Comparison of ENCODE assay signal across 8 cellular contexts in genomic region chr20:58481541-58482021, GRCh38.
DNase-seq lines count a peak whose midpoint lies in the region; ATAC-seq and TF ChIP-seq lines count a peak whose summit lies in the region.

No MANE protein-coding gene starts in this region.

- no peak overlapping the region for H3K27ac Mint-ChIP-seq in stimulated activated naive B cell treated with anti-CD40 and anti-IgM and Interleukin-4, amounts not matched to agents 10 μg/mL and 1 μg/mL and 100 μg/mL, for 72 hours

- ATAC-seq in stimulated activated naive B cell treated with anti-CD40 and anti-IgM and Interleukin-4, amounts not matched to agents 10 μg/mL and 1 μg/mL and 100 μg/mL, for 72 hours (replicated peaks) = peak; percentile 46 to 47
- ATAC-seq in GM18505 (IDR thresholded peaks at IDR 0.05; ENCODE audit: unreplicated experiment) = no peak

- H3K36me3 Mint-ChIP-seq in stimulated activated naive B cell treated with anti-CD40 and anti-IgM and Interleukin-4, amounts not matched to agents 10 μg/mL and 1 μg/mL and 100 μg/mL, for 72 hours = peaks cover 6 to 49% of the 10 kb centered on the region in 2 donors

- no peak overlapping the region for H3K4me3 ChIP-seq in cardiac fibroblast (replicated peaks in 1 of 2; ENCODE audit: low read depth in 2 of 2, low read length in 2 of 2)

- peaks cover 16 to 25% of the 10 kb centered on the region in 2 donors for H3K9me3 Mint-ChIP-seq in stimulated activated naive B cell treated with anti-CD40 and anti-IgM and Interleukin-4, amounts not matched to agents 10 μg/mL and 1 μg/mL and 100 μg/mL, for 72 hours

- peak; percentile 71 for TF ChIP-seq CTCF in cardiac fibroblast (IDR thresholded peaks at IDR 0.05; ENCODE audit: low read depth, low read length)

- no peaks in the 10 kb centered on the region for H3K4me1 Mint-ChIP-seq in stimulated activated naive B cell treated with anti-CD40 and anti-IgM and Interleukin-4, amounts not matched to agents 10 μg/mL and 1 μg/mL and 100 μg/mL, for 72 hours

- TF ChIP-seq POLR2A in GM18505 (IDR thresholded peaks at IDR 0.05; ENCODE audit: borderline replicate concordance, extremely low read depth, insufficient read depth, insufficient read length) = no peak

- DNase-seq in SIG-M5 treated with dmso at 0.1 percent for 504 hours (lab: John Stamatoyannopoulos, UW; ENCODE audit: unreplicated experiment) (peak; percentile 32), SIG-M5 (lab: John Stamatoyannopoulos, UW) (no peak), T-helper 9 cell (peak; percentile 48), cardiac fibroblast (ENCODE audit: low read depth in 2 of 2) (peak; percentile 54 to 68), medulla oblongata (ENCODE audit: extremely low spot score) (peak; percentile 37), SKM-1 treated with dmso at 0.1 percent for 144 hours (lab: John Stamatoyannopoulos, UW; ENCODE audit: unreplicated experiment) (no peak)
- DNase-seq in stimulated activated naive B cell treated with anti-CD40 and anti-IgM and Interleukin-4, amounts not matched to agents 10 μg/mL and 1 μg/mL and 100 μg/mL, for 72 hours = no peak

- peaks cover 15 to 29% of the 10 kb centered on the region in 2 donors for H3K27me3 Mint-ChIP-seq in stimulated activated naive B cell treated with anti-CD40 and anti-IgM and Interleukin-4, amounts not matched to agents 10 μg/mL and 1 μg/mL and 100 μg/mL, for 72 hours

- no peak overlapping the region for H3K4me3 Mint-ChIP-seq in stimulated activated naive B cell treated with anti-CD40 and anti-IgM and Interleukin-4, amounts not matched to agents 10 μg/mL and 1 μg/mL and 100 μg/mL, for 72 hours

Comparison
In these comparisons a context has a peak if more than half of its experiments do, and no peak if none do; other contexts are left out.
1. DNase-seq: peak in SIG-M5 treated with dmso at 0.1 percent for 504 hours (single experiment), T-helper 9 cell (single experiment), cardiac fibroblast (2 of 2) and medulla oblongata (single experiment); none in SIG-M5 (single experiment), stimulated activated naive B cell treated with anti-CD40 and anti-IgM and Interleukin-4, amounts not matched to agents 10 μg/mL and 1 μg/mL and 100 μg/mL, for 72 hours (single experiment) and SKM-1 treated with dmso at 0.1 percent for 144 hours (single experiment).